ENCODE assay signal across 22 cellular contexts in genomic region chr4:7351014-7351413, GRCh38.
DNase-seq lines count a peak whose midpoint lies in the region; ATAC-seq and TF ChIP-seq lines count a peak whose summit lies in the region.
"Had no signal": no experiment of that assay in that cellular context is flagged by ENCODE, and none has a peak within 500 bp of the region (broad histone marks: within the 10 kb centered on the region; RNA-seq: fewer than 3 reads in every experiment).

No MANE protein-coding gene starts in this region.

- DNase-seq in Ammon's horn (ENCODE audit: low spot score) (peak; percentile 81), amygdala (lab: John Stamatoyannopoulos, UW) (peak in 39 of 56 donors; percentile 24 to 92 (median 58)), hippocampal formation (lab: John Stamatoyannopoulos, UW) (peak; percentile 80 to 81), pons (ENCODE audit: low spot score) (peak; percentile 96), hepatocyte (ENCODE audit: low spot score) (no peak)
- DNase-seq: activated CD4-positive, alpha-beta memory T cell treated with anti-CD3 and anti-CD28 coated beads for 36 hours; activated CD4-positive, CD25-positive, alpha-beta regulatory T cell treated with anti-CD3 and anti-CD28 coated beads, Interleukin-2, amount 50 U/mL, for 72 hours; activated CD8-positive, alpha-beta memory T cell treated with anti-CD3 and anti-CD28 coated beads, Interleukin-2, amount 50 U/mL, for 48 hours; activated naive CD4-positive, alpha-beta T cell treated with Interleukin-2 at 50 U/mL for 16 hours; brain microvascular endothelial cell; DMS 273 treated with DMSO at 0.1 percent for 48 hours; left lung; NCI-H2029 treated with DMSO at 0.1 percent for 48 hours; NCI-H524 treated with DMSO at 0.1 percent for 48 hours; Peyer's patch; SHP77 treated with DMSO at 0.1 percent for 48 hours; stimulated activated naive CD4-positive, alpha-beta T cell had no signal

- no peaks in the 10 kb centered on the region for H4K20me1 ChIP-seq in hepatocyte (ENCODE audit: insufficient read depth, poor library complexity, severe bottlenecking)

- H3K4me2 ChIP-seq in hepatocyte: no peak overlapping the region

- no peaks in the 10 kb centered on the region for H3K27me3 ChIP-seq in hepatocyte
- H3K27me3 ChIP-seq: left lung, Peyer's patch had no signal

- no peaks in the 10 kb centered on the region for H3K9me2 ChIP-seq in hepatocyte (replicated peaks; ENCODE audit: insufficient read depth)

- H2AFZ ChIP-seq in hepatocyte: no peak overlapping the region

- no peak overlapping the region for H3K4me3 ChIP-seq in hepatocyte
- H3K4me3 ChIP-seq: left lung, Peyer's patch, skin epidermis had no signal

- no peaks in the 10 kb centered on the region for H3K79me2 ChIP-seq in hepatocyte

- H3K4me1 ChIP-seq in hepatocyte (ENCODE audit: insufficient read depth): no peaks in the 10 kb centered on the region
- H3K4me1 ChIP-seq: left lung, Peyer's patch had no signal

- H3K9me3 ChIP-seq in hepatocyte (ENCODE audit: low read depth): no peaks in the 10 kb centered on the region
- H3K9me3 ChIP-seq: Peyer's patch had no signal

- no peak overlapping the region for H3K27ac ChIP-seq in hepatocyte
- H3K27ac ChIP-seq: brain microvascular endothelial cell, left lung, Peyer's patch, skin epidermis had no signal

- WGBS in hepatocyte (ENCODE audit: low lambda C conversion rate, missing lambda C conversion rate): 83% methylated on average over 12 of the region's 12 CpGs

- ATAC-seq in GM21529 (IDR thresholded peaks at IDR 0.05; ENCODE audit: unreplicated experiment) (no peak), GM18511 (IDR thresholded peaks at IDR 0.05; ENCODE audit: unreplicated experiment) (no peak), GM18498 (IDR thresholded peaks at IDR 0.05; ENCODE audit: unreplicated experiment) (no peak)
- ATAC-seq: HCT116, left lung had no signal

- no peak for TF ChIP-seq CTCF in hepatocyte (IDR thresholded peaks at IDR 0.05; ENCODE audit: poor library complexity)

- no peaks in the 10 kb centered on the region for H3K36me3 ChIP-seq in hepatocyte (replicated peaks; ENCODE audit: insufficient read depth, low read depth)
- H3K36me3 ChIP-seq: brain microvascular endothelial cell, left lung, Peyer's patch had no signal
